ENCODE assay signal across 27 cellular contexts in genomic region chr2:146323564-146323963, GRCh38.
"Had no signal": no experiment of that assay in that cellular context is flagged by ENCODE, and none has a peak within 500 bp of the region (broad histone marks: within the 10 kb centered on the region; RNA-seq: fewer than 3 reads in every experiment).

No MANE protein-coding gene starts in this region.

- H3K27ac ChIP-seq: epithelial cell of prostate, gastrocnemius medialis, left ventricle myocardium inferior, right lobe of liver, thoracic aorta, vagina, VCaP had no signal

- DNase-seq: activated CD4-positive, alpha-beta T cell treated with anti-CD3 and anti-CD28 coated beads, Interleukin-2, amount 50 U/mL, for 1 hour; activated CD4-positive, CD25-positive, alpha-beta regulatory T cell treated with anti-CD3 and anti-CD28 coated beads, Interleukin-2, amount 50 U/mL, for 72 hours; activated CD8-positive, alpha-beta T cell treated with anti-CD3 and anti-CD28 coated beads, Interleukin-2, amount 10 ng/mL, durations not matched to agents 7 days and 5 days; activated gamma-delta T cell; activated naive CD4-positive, alpha-beta T cell treated with anti-CD3 and anti-CD28 coated beads, Interleukin-2, amount 50 U/mL, for 16 hours; activated naive CD8-positive, alpha-beta T cell treated with anti-CD3 and anti-CD28 coated beads, Interleukin-2, amount 50 U/mL, for 24 hours; aorta; cerebellar nuclear complex; cortex of kidney; endodermal cell; gastrocnemius medialis; hippocampal formation; kidney glomerular epithelial cell; left ventricle myocardium inferior; naive thymus-derived CD4-positive, alpha-beta T cell; occipital lobe; posterior cingulate gyrus; right lobe of liver; small intestine; stimulated activated CD4-positive, alpha-beta T cell treated with anti-CD3 and anti-CD28 coated beads, Interleukin-15, amount 100 ng/mL, for 24 hours; stimulated activated CD8-positive, alpha-beta memory T cell treated with anti-CD3 and anti-CD28 coated beads, Interleukin-4, amount 100 ng/mL, for 48 hours; stimulated activated naive B cell treated with anti-CD40 and anti-IgM and Interleukin-4, amounts not matched to agents 10 μg/mL and 1 μg/mL and 100 μg/mL, for 72 hours; T-helper 2 cell had no signal

- H3K4me1 ChIP-seq: gastrocnemius medialis, left ventricle myocardium inferior, right lobe of liver, vagina had no signal

- H3K9me3 ChIP-seq: gastrocnemius medialis, left ventricle myocardium inferior, right lobe of liver, thoracic aorta, vagina had no signal

- H3K36me3 ChIP-seq: gastrocnemius medialis, left ventricle myocardium inferior, right lobe of liver, thoracic aorta, vagina had no signal

- H3K4me3 ChIP-seq: gastrocnemius medialis, left ventricle myocardium inferior, right lobe of liver, thoracic aorta, vagina had no signal

- ATAC-seq: activated CD8-positive, alpha-beta T cell treated with anti-CD3 and anti-CD28 coated beads, Interleukin-2, amount 10 ng/mL, durations not matched to agents 7 days and 5 days; activated naive CD8-positive, alpha-beta T cell treated with anti-CD3 and anti-CD28 coated beads, Interleukin-2, amount 50 U/mL, for 24 hours; gastrocnemius medialis; naive thymus-derived CD4-positive, alpha-beta T cell; right lobe of liver; stimulated activated naive B cell treated with anti-CD40 and anti-IgM and Interleukin-4, amounts not matched to agents 10 μg/mL and 1 μg/mL and 100 μg/mL, for 72 hours had no signal

- H3K27me3 ChIP-seq: gastrocnemius medialis, right lobe of liver, vagina had no signal
